ENCODE assay signal across 10 cellular contexts in genomic region chr3:130916507-130917167, GRCh38. TPM values are rescaled to one million over a fixed set of nuclear protein-coding genes. Genes with fewer than 3 reads are reported as not detected.
DNase-seq lines count a peak whose midpoint lies in the region; ATAC-seq, FAIRE-seq and TF ChIP-seq lines count a peak whose summit lies in the region.
"Had no signal": no experiment of that assay in that cellular context is flagged by ENCODE, and none has a peak within 500 bp of the region (broad histone marks: within the 10 kb centered on the region; RNA-seq: fewer than 3 reads in every experiment).

No MANE protein-coding gene starts in this region.

- no peak for TF ChIP-seq EP300 in stomach (IDR thresholded peaks at IDR 0.05)

- H3K36me3 ChIP-seq in DOHH2 (ENCODE audit: control insufficient read depth, low read length) (peaks cover 5% of the 10 kb centered on the region; the same call in 1 of the 2 replicates), stomach (no peaks in the 10 kb centered on the region), SJCRH30 (peaks cover 6% of the 10 kb centered on the region; the same call in 1 of the 2 replicates)

- H3K9me3 ChIP-seq in DOHH2 (ENCODE audit: control insufficient read depth, insufficient read depth, low read length) (peaks cover 7% of the 10 kb centered on the region; the same call in 1 of the 2 replicates), stomach (peaks cover 0 to 7% (median 0%) of the 10 kb centered on the region in 4 donors), SJCRH30 (replicated peaks) (no peaks in the 10 kb centered on the region; the same call in 1 of the 2 replicates)

- DNase-seq in GM19239 (ENCODE audit: insufficient read length, low spot score), result no peak
- peak; percentile 64 for DNase-seq in MV-4-11 (lab: John Stamatoyannopoulos, UW)
- DNase-seq in stomach, result no peak
- DNase-seq in SJCRH30, result no peak
- DNase-seq in islet precursor cell, result no peak
- no peak for DNase-seq in pons (ENCODE audit: low spot score)
- DNase-seq: activated T-cell treated with anti-CD3 and anti-CD28 coated beads, Interleukin-2, amount 50 U/mL, for 24 hours; AML-193 had no signal

- H3K9me2 ChIP-seq in DOHH2 (replicated peaks; ENCODE audit: control insufficient read depth, low read length), result no peaks in the 10 kb centered on the region

- no peak for TF ChIP-seq POLR2A in stomach (IDR thresholded peaks at IDR 0.05)

- H3F3A ChIP-seq in DOHH2 (ENCODE audit: control insufficient read depth, insufficient read depth), result peaks cover 10% of the 10 kb centered on the region

- peaks cover 81% of the 10 kb centered on the region for H3K79me2 ChIP-seq in DOHH2 (ENCODE audit: control insufficient read depth, low read length)

- H3K27ac ChIP-seq in DOHH2 (ENCODE audit: low read depth, low read length) (peak overlapping the region; percentile 37), stomach (no peak overlapping the region), SJCRH30 (no peak overlapping the region)

- no peak for TF ChIP-seq CTCF in DOHH2 (IDR thresholded peaks at IDR 0.05; ENCODE audit: low read depth, low read length, poor library complexity, severe bottlenecking)
- TF ChIP-seq CTCF in stomach (IDR thresholded peaks at IDR 0.05), result no peak

- H3K4me3 ChIP-seq in DOHH2 (ENCODE audit: low read length), result peak overlapping the region; percentile 27
- no peak overlapping the region for H3K4me3 ChIP-seq in stomach
- no peak overlapping the region for H3K4me3 ChIP-seq in SJCRH30

- H3K4me1 ChIP-seq in DOHH2 (ENCODE audit: control insufficient read depth, low read length) (peaks cover 38% of the 10 kb centered on the region), stomach (peaks cover 0 to 14% (median 4%) of the 10 kb centered on the region in 4 donors), SJCRH30 (no peaks in the 10 kb centered on the region)

- intact Hi-C loops in stomach (cut with DNase I; ENCODE audit: low total_unique reads), result no loop called here

- H3K27me3 ChIP-seq in DOHH2 (ENCODE audit: control insufficient read depth, low read length), result no peaks in the 10 kb centered on the region
- H3K27me3 ChIP-seq in stomach, result no peaks in the 10 kb centered on the region
- H3K27me3 ChIP-seq in SJCRH30, result no peaks in the 10 kb centered on the region

- ATAC-seq in HG02759 (IDR thresholded peaks at IDR 0.05; ENCODE audit: unreplicated experiment), result peak; percentile 74

- peak overlapping the region; percentile 39 for H3K4me2 ChIP-seq in DOHH2 (ENCODE audit: low read length)

- H4K20me1 ChIP-seq in DOHH2 (ENCODE audit: control insufficient read depth, insufficient read depth, low read depth, low read length), result no peaks in the 10 kb centered on the region

- WGBS in stomach, 5 donors, result 62 to 74% (median 66%) methylated on average over 4 of the region's 4 CpGs

- peak; percentile 93 for FAIRE-seq in GM19239 (lab: Jason Lieb, UNC)

RNA-seq across cellular contexts. Expression of gene ATP2C1, which starts 22.8 kb away (rescaled TPM):
- total RNA-seq in stomach, result 100 to 1,000 TPM in 1 of 5 donors, 10 to 100 TPM in 4; 20.5 to 114 (median 44.2) TPM
- 10 to 100 TPM; 10.5 to 22.2 (median 13.9) TPM for polyA plus RNA-seq in stomach
- total RNA-seq in SJCRH30 (2014; rRNA removed; shearing (Covaris generic)), result 38.2 and 40.2 TPM in 2 replicates
